In the genomic region with DNA sequence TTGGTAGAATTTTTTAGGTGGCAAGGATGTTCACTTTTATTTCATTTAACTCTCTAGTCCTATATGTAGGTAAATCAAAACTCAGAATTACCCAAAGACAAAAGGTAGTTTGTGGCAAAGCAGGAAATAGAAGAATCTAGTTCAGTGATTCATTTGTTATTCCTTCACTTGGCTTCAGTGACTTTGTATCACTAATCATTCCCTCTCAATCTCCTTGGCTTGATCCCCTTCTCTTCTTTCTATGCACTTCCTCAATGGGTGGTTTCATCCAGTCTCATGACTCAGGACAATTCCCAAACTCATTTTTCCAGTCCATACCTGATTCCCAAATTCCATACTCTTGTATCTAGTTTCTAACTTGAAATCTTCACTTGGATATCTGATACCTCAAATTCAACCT, we compare ENCODE assay signal across 31 cellular contexts.
A peak's percentile ranks its signal among the peaks of the same experiment; 100 is the strongest.
DNase-seq lines count a peak whose midpoint lies in the region; ATAC-seq, FAIRE-seq and TF ChIP-seq lines count a peak whose summit lies in the region.
"Had no signal": no experiment of that assay in that cellular context is flagged by ENCODE, and none has a peak within 500 bp of the region (broad histone marks: within the 10 kb centered on the region; RNA-seq: fewer than 3 reads in every experiment).

No MANE protein-coding gene starts in this region.

- H3K27ac Mint-ChIP-seq in activated CD4-positive, alpha-beta memory T cell treated with anti-CD3 and anti-CD28 coated beads, Interleukin-2, amount 10 ng/mL, durations not matched to agents 7 days and 5 days: peak overlapping the region; percentile 18
- H3K27ac Mint-ChIP-seq in activated CD4-positive, alpha-beta memory T cell treated with anti-CD3 and anti-CD28 coated beads for 36 hours: no peak overlapping the region
- H3K27ac Mint-ChIP-seq: activated naive CD8-positive, alpha-beta T cell treated with anti-CD3 and anti-CD28 coated beads, Interleukin-2, amount 10 ng/mL, durations not matched to agents 7 days and 5 days; memory B cell had no signal

- H3K9me3 Mint-ChIP-seq in activated CD4-positive, alpha-beta memory T cell treated with anti-CD3 and anti-CD28 coated beads, Interleukin-2, amount 10 ng/mL, durations not matched to agents 7 days and 5 days: no peaks in the 10 kb centered on the region
- no peaks in the 10 kb centered on the region for H3K9me3 Mint-ChIP-seq in activated CD4-positive, alpha-beta memory T cell treated with anti-CD3 and anti-CD28 coated beads for 36 hours
- H3K9me3 Mint-ChIP-seq: memory B cell had no signal

- TF ChIP-seq CTCF in bronchial epithelial cell (IDR thresholded peaks at IDR 0.05; ENCODE audit: insufficient read depth, low read length, severe bottlenecking): no peak

- FAIRE-seq in bronchial epithelial cell (lab: Jason Lieb, UNC): no peak
- FAIRE-seq: frontal cortex had no signal

- peaks cover 40% of the 10 kb centered on the region for H3K36me3 Mint-ChIP-seq in activated CD4-positive, alpha-beta memory T cell treated with anti-CD3 and anti-CD28 coated beads, Interleukin-2, amount 10 ng/mL, durations not matched to agents 7 days and 5 days (ENCODE audit: low read depth)
- H3K36me3 Mint-ChIP-seq in activated CD4-positive, alpha-beta memory T cell treated with anti-CD3 and anti-CD28 coated beads for 36 hours: peaks cover 25% of the 10 kb centered on the region

- no peak overlapping the region for H3K4me3 Mint-ChIP-seq in activated CD4-positive, alpha-beta memory T cell treated with anti-CD3 and anti-CD28 coated beads, Interleukin-2, amount 10 ng/mL, durations not matched to agents 7 days and 5 days
- no peak overlapping the region for H3K4me3 Mint-ChIP-seq in activated CD4-positive, alpha-beta memory T cell treated with anti-CD3 and anti-CD28 coated beads for 36 hours
- H3K4me3 Mint-ChIP-seq: activated naive CD8-positive, alpha-beta T cell treated with anti-CD3 and anti-CD28 coated beads, Interleukin-2, amount 10 ng/mL, durations not matched to agents 7 days and 5 days; memory B cell had no signal

- POLR2A ChIA-PET in activated CD4-positive, alpha-beta memory T cell treated with anti-CD3 and anti-CD28 coated beads, Interleukin-2, amount 10 ng/mL, durations not matched to agents 7 days and 5 days (lab: Charles Lee): no interaction called here
- POLR2A ChIA-PET in activated CD4-positive, alpha-beta memory T cell treated with anti-CD3 and anti-CD28 coated beads for 36 hours (lab: Charles Lee): no interaction called here

- H3K4me3 ChIP-seq in bronchial epithelial cell (ENCODE audit: low read depth, low read length): no peak overlapping the region
- H3K4me3 ChIP-seq in H7 (ENCODE audit: insufficient read depth, low read depth, low read length): no peak overlapping the region
- H3K4me3 ChIP-seq: BLaER1 treated with 17β-estradiol and CSF1 and Interleukin-3, amounts not matched to agents 10 nM and 100 nM; coronary artery; esophagus muscularis mucosa; right atrium auricular region; upper lobe of left lung had no signal

- H3K4me1 Mint-ChIP-seq in activated CD4-positive, alpha-beta memory T cell treated with anti-CD3 and anti-CD28 coated beads, Interleukin-2, amount 10 ng/mL, durations not matched to agents 7 days and 5 days: no peaks in the 10 kb centered on the region
- H3K4me1 Mint-ChIP-seq in activated CD4-positive, alpha-beta memory T cell treated with anti-CD3 and anti-CD28 coated beads for 36 hours (ENCODE audit: low read depth): peaks cover 8% of the 10 kb centered on the region

- no peaks in the 10 kb centered on the region for H3K36me3 ChIP-seq in bronchial epithelial cell (ENCODE audit: control insufficient read depth, insufficient read depth, low read length)
- no peaks in the 10 kb centered on the region for H3K36me3 ChIP-seq in H7 (replicated peaks; ENCODE audit: control insufficient read depth, insufficient read depth, low read length)

- intact Hi-C loops in activated CD4-positive, alpha-beta memory T cell treated with anti-CD3 and anti-CD28 coated beads for 36 hours (cut with micrococcal nuclease): no loop called here

- CTCF ChIA-PET in activated CD4-positive, alpha-beta memory T cell treated with anti-CD3 and anti-CD28 coated beads, Interleukin-2, amount 10 ng/mL, durations not matched to agents 7 days and 5 days (lab: Charles Lee): no interaction called here
- CTCF ChIA-PET in activated CD4-positive, alpha-beta memory T cell treated with anti-CD3 and anti-CD28 coated beads for 36 hours (lab: Charles Lee): no interaction called here

- no peaks in the 10 kb centered on the region for H3K27me3 Mint-ChIP-seq in activated CD4-positive, alpha-beta memory T cell treated with anti-CD3 and anti-CD28 coated beads, Interleukin-2, amount 10 ng/mL, durations not matched to agents 7 days and 5 days
- H3K27me3 Mint-ChIP-seq in activated CD4-positive, alpha-beta memory T cell treated with anti-CD3 and anti-CD28 coated beads for 36 hours: no peaks in the 10 kb centered on the region
- H3K27me3 Mint-ChIP-seq: activated naive CD8-positive, alpha-beta T cell treated with anti-CD3 and anti-CD28 coated beads, Interleukin-2, amount 10 ng/mL, durations not matched to agents 7 days and 5 days; memory B cell had no signal

- no peak for DNase-seq in activated CD4-positive, alpha-beta memory T cell treated with anti-CD3 and anti-CD28 coated beads, Interleukin-2, amount 10 ng/mL, durations not matched to agents 7 days and 5 days
- DNase-seq in activated CD4-positive, alpha-beta memory T cell treated with anti-CD3 and anti-CD28 coated beads for 36 hours: no peak
- DNase-seq in bronchial epithelial cell (ENCODE audit: low read depth): peak; percentile 73
- DNase-seq in glomerular visceral epithelial cell (ENCODE audit: extremely low spot score): peak; percentile 2
- peak; percentile 66 for DNase-seq in renal cortical epithelial cell (ENCODE audit: low read depth)
- no peak for DNase-seq in H7
- DNase-seq in cerebellum (ENCODE audit: low spot score): no peak
- DNase-seq: activated CD4-positive, alpha-beta T cell treated with anti-CD3 and anti-CD28 coated beads for 1 hour; activated effector memory CD4-positive, alpha-beta T cell treated with Interleukin-2 at 50 U/mL for 16 hours; activated naive CD8-positive, alpha-beta T cell treated with anti-CD3 and anti-CD28 coated beads, Interleukin-2, amount 10 ng/mL, durations not matched to agents 7 days and 5 days; aorta; Calu3; DMS79; effector CD8-positive, alpha-beta T cell; KG1; NCI-H1417; NCI-H2029 treated with DMSO at 0.1 percent for 48 hours; NCI-H2227 treated with DMSO at 0.1 percent for 48 hours; NCI-H526; SHP77; small intestine; stimulated activated naive CD4-positive, alpha-beta T cell; upper lobe of left lung had no signal

- ATAC-seq in HG03432 (IDR thresholded peaks at IDR 0.05; ENCODE audit: unreplicated experiment): no peak
- ATAC-seq: Panc1 had no signal

- H3K27me3 ChIP-seq in bronchial epithelial cell (ENCODE audit: control insufficient read depth, insufficient read depth, low read length): no peaks in the 10 kb centered on the region
- no peaks in the 10 kb centered on the region for H3K27me3 ChIP-seq in H7 (ENCODE audit: control insufficient read depth, insufficient read depth, low read length)
- H3K27me3 ChIP-seq: BLaER1 treated with 17β-estradiol and CSF1 and Interleukin-3, amounts not matched to agents 10 nM and 100 nM; esophagus muscularis mucosa; right atrium auricular region; upper lobe of left lung had no signal

Comparison
In these comparisons a context has a peak if more than half of its experiments do, and no peak if none do; other contexts are left out.
1. DNase-seq: peak in bronchial epithelial cell (single experiment), glomerular visceral epithelial cell (single experiment) and renal cortical epithelial cell (single experiment); none in activated CD4-positive, alpha-beta memory T cell treated with anti-CD3 and anti-CD28 coated beads, Interleukin-2, amount 10 ng/mL, durations not matched to agents 7 days and 5 days (single experiment), activated CD4-positive, alpha-beta memory T cell treated with anti-CD3 and anti-CD28 coated beads for 36 hours (single experiment), H7 (single experiment) and cerebellum (single experiment).